1 cellular context compared by ENCODE assay signal in genomic region chr14:70415788-70416187, GRCh38.
TF ChIP-seq lines count a peak whose summit lies in the region.

No MANE protein-coding gene starts in this region.

TF ChIP-seq in GM12878, 131 proteins besides CTCF, POLR2A, EP300 and RAD21:
- TF ChIP-seq BCLAF1 (IDR thresholded peaks at IDR 0.05), result no peak
- no peak for TF ChIP-seq BCL11A (IDR thresholded peaks at IDR 0.05; ENCODE audit: low read depth, low read length)
- TF ChIP-seq NFYA (IDR thresholded peaks at IDR 0.05; ENCODE audit: borderline replicate concordance, low read depth, low read length), result no peak
- TF ChIP-seq MTA3 (IDR thresholded peaks at IDR 0.05; ENCODE audit: borderline replicate concordance, low read length), result no peak
- TF ChIP-seq IRF4 (IDR thresholded peaks at IDR 0.05; ENCODE audit: low read depth, low read length), result no peak
- no peak for TF ChIP-seq DPF2 (IDR thresholded peaks at IDR 0.05)
- TF ChIP-seq POLR2AphosphoS2 (IDR thresholded peaks at IDR 0.05; ENCODE audit: low read depth, low read length), result no peak
- no peak for TF ChIP-seq EGR1 (IDR thresholded peaks at IDR 0.05; ENCODE audit: borderline replicate concordance in 1 of 2, low read depth in 2 of 2, low read length in 2 of 2)
- TF ChIP-seq SUZ12 (IDR thresholded peaks at IDR 0.05; ENCODE audit: unreplicated experiment), result no peak
- TF ChIP-seq YY1 (IDR thresholded peaks at IDR 0.05; ENCODE audit: low read depth, low read length), result no peak
- no peak for TF ChIP-seq SMAD1 (IDR thresholded peaks at IDR 0.05; ENCODE audit: low read depth, partially characterized antibody)
- TF ChIP-seq SREBF2 (IDR thresholded peaks at IDR 0.05; ENCODE audit: low read length), result no peak
- TF ChIP-seq ATF7 (IDR thresholded peaks at IDR 0.05; ENCODE audit: low read depth), result no peak
- no peak for TF ChIP-seq MEF2A (IDR thresholded peaks at IDR 0.05; ENCODE audit: insufficient read depth, low read depth, low read length)
- TF ChIP-seq IKZF1 (conservative IDR thresholded peaks at IDR 0.05), result no peak
- TF ChIP-seq MLLT1 (IDR thresholded peaks at IDR 0.05), result no peak
- no peak for TF ChIP-seq RCOR1 (conservative IDR thresholded peaks at IDR 0.05; ENCODE audit: low read depth, low read length)
- TF ChIP-seq RAD51 (IDR thresholded peaks at IDR 0.05), result no peak
TF ChIP-seq in GM12878: peak in this region for 0.
